Comparison of ENCODE assay signal across 28 cellular contexts in the genomic region with DNA sequence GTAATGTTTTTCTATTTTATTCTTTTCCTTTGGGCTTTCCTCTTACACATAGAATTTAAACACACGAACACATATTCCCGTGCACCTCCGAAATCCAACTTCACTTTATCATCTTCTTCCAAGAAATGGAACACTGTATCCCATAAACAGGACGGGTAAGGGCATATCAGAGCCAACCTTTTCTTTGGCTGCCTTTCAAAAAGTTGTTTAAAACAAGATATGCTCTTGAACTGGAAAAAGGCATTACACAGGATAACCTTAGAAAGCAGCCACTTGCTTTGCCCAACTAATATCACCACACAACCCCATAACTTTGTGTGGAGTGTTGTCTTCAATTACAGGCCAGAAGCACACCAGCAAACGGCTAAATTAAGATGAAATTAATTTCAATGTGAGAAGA.
"Had no signal": no experiment of that assay in that cellular context is flagged by ENCODE, and none has a peak within 500 bp of the region (broad histone marks: within the 10 kb centered on the region; RNA-seq: fewer than 3 reads in every experiment).

No MANE protein-coding gene starts in this region.

- H3K4me1 ChIP-seq: pancreas, prostate gland, right lobe of liver had no signal

- H3K36me3 Mint-ChIP-seq: immature natural killer cell; naive thymus-derived CD4-positive, alpha-beta T cell; natural killer cell treated with Interleukin-12 subunit alpha and Interleukin-12 subunit beta and Interleukin-15 and Interleukin-18, amount 100 ng/mL, for 72 hours; stimulated activated naive B cell treated with anti-CD40 and anti-IgM and Interleukin-4, amounts not matched to agents 10 μg/mL and 1 μg/mL and 100 μg/mL, for 72 hours had no signal

- FAIRE-seq: islet of Langerhans, kidney, pancreas had no signal

- H3K4me3 ChIP-seq: heart left ventricle, lower lobe of right lung, mucosa of descending colon, pancreas, prostate gland, right lobe of liver, smooth muscle cell, stomach, testis, thyroid gland, transverse colon, upper lobe of left lung had no signal

- H3K36me3 ChIP-seq: heart left ventricle, lower lobe of right lung, pancreas, prostate gland, right lobe of liver, stomach, thyroid gland, transverse colon, upper lobe of left lung had no signal

- H3K9me3 Mint-ChIP-seq: immature natural killer cell; naive thymus-derived CD4-positive, alpha-beta T cell; natural killer cell treated with Interleukin-12 subunit alpha and Interleukin-12 subunit beta and Interleukin-15 and Interleukin-18, amount 100 ng/mL, for 72 hours; stimulated activated naive B cell treated with anti-CD40 and anti-IgM and Interleukin-4, amounts not matched to agents 10 μg/mL and 1 μg/mL and 100 μg/mL, for 72 hours had no signal

- H3K4me3 Mint-ChIP-seq: immature natural killer cell; naive thymus-derived CD4-positive, alpha-beta T cell; natural killer cell treated with Interleukin-12 subunit alpha and Interleukin-12 subunit beta and Interleukin-15 and Interleukin-18, amount 100 ng/mL, for 72 hours; stimulated activated naive B cell treated with anti-CD40 and anti-IgM and Interleukin-4, amounts not matched to agents 10 μg/mL and 1 μg/mL and 100 μg/mL, for 72 hours had no signal

- DNase-seq: heart left ventricle; hypothalamus; immature natural killer cell; kidney; lower lobe of right lung; mammary epithelial cell; mesenchymal stem cell; midbrain; mucosa of descending colon; naive thymus-derived CD4-positive, alpha-beta T cell; pancreas; posterior cingulate gyrus; right lobe of liver; stimulated activated CD4-positive, alpha-beta T cell treated with anti-CD3 and anti-CD28 coated beads, Interleukin-1b, Interleukin-23, amount 100 ng/mL, for 48 hours; stimulated activated CD4-positive, alpha-beta T cell treated with anti-CD3 and anti-CD28 coated beads, Interleukin-2, amount 100 ng/mL, for 48 hours; stimulated activated CD4-positive, alpha-beta T cell treated with anti-CD3 and anti-CD28 coated beads, Interleukin-4, amount 100 ng/mL, for 4 hours; stimulated activated CD8-positive, alpha-beta memory T cell treated with anti-CD3 and anti-CD28 coated beads, Interleukin-4, amount 100 ng/mL, for 48 hours; stimulated activated naive B cell treated with anti-CD40 and anti-IgM and Interleukin-4, amounts not matched to agents 10 μg/mL and 1 μg/mL and 100 μg/mL, for 72 hours; stimulated activated naive CD8-positive, alpha-beta T cell treated with anti-CD3 and anti-CD28 coated beads, Interleukin-15, Interleukin-2, amounts not matched to agents 100 U/mL and 50 U/mL, for 24 hours; stomach; testis; thyroid gland; transverse colon; upper lobe of left lung had no signal

- ATAC-seq: lower lobe of right lung; mucosa of descending colon; naive thymus-derived CD4-positive, alpha-beta T cell; natural killer cell treated with Interleukin-12 subunit alpha and Interleukin-12 subunit beta and Interleukin-15 and Interleukin-18, amount 100 ng/mL, for 72 hours; stimulated activated naive B cell treated with anti-CD40 and anti-IgM and Interleukin-4, amounts not matched to agents 10 μg/mL and 1 μg/mL and 100 μg/mL, for 72 hours; stimulated activated naive CD8-positive, alpha-beta T cell treated with anti-CD3 and anti-CD28 coated beads, Interleukin-15, Interleukin-2, amounts not matched to agents 100 U/mL and 50 U/mL, for 24 hours had no signal

- H3K27me3 ChIP-seq: heart left ventricle, right lobe of liver, stomach, testis, thyroid gland, transverse colon, upper lobe of left lung had no signal

- H3K9me3 ChIP-seq: heart left ventricle, lower lobe of right lung, mucosa of descending colon, pancreas, prostate gland, right lobe of liver, stomach, testis, thyroid gland, transverse colon, upper lobe of left lung had no signal

- H3K27ac Mint-ChIP-seq: immature natural killer cell; naive thymus-derived CD4-positive, alpha-beta T cell; natural killer cell treated with Interleukin-12 subunit alpha and Interleukin-12 subunit beta and Interleukin-15 and Interleukin-18, amount 100 ng/mL, for 72 hours; stimulated activated naive B cell treated with anti-CD40 and anti-IgM and Interleukin-4, amounts not matched to agents 10 μg/mL and 1 μg/mL and 100 μg/mL, for 72 hours had no signal

- H3K4me1 Mint-ChIP-seq: immature natural killer cell; naive thymus-derived CD4-positive, alpha-beta T cell had no signal

- H3K4me2 ChIP-seq: smooth muscle cell had no signal

- H3K27ac ChIP-seq: heart left ventricle, lower lobe of right lung, pancreas, prostate gland, right lobe of liver, testis, transverse colon had no signal
